In the genomic region with DNA sequence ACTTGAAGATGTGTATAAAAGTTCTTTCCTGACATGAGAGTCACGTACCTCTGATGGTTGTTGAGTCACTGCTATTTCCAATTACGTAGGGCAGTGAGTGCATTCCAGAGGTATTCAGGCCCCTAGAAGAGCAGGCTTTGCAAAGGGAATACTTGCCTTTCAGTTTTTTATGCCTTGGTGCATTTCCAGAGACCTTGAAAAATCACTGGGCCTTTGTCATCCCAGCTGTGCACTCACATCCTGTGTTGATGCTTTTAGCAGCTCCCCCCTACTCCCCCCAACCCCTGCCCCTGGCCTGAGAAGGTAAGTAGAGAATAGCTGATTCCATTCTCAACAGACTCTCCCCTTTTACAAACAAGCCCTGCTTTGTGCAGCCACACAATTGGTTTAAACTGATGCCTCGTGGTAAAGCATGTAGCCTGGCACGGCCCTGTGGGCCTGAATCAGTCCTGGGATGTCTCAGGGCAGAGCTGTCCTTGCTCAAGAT, we compare ENCODE assay signal across 10 cellular contexts.
DNase-seq lines count a peak whose midpoint lies in the region; FAIRE-seq and TF ChIP-seq lines count a peak whose summit lies in the region.
"Had no signal": no experiment of that assay in that cellular context is flagged by ENCODE, and none has a peak within 500 bp of the region (broad histone marks: within the 10 kb centered on the region; RNA-seq: fewer than 3 reads in every experiment).

No MANE protein-coding gene starts in this region.

- peaks cover 62% of the 10 kb centered on the region for H3K4me1 Mint-ChIP-seq in astrocyte (ENCODE audit: low read depth, unreplicated experiment)

- no peaks in the 10 kb centered on the region for H4K20me1 ChIP-seq in astrocyte (ENCODE audit: insufficient read depth, low read length)

- H3K9ac ChIP-seq in astrocyte (ENCODE audit: low read length) (peak overlapping the region; percentile 76), skeletal muscle tissue (ENCODE audit: low read depth in 1 of 3, low read length in 3 of 3) (no peak overlapping the region)

- no peak for TF ChIP-seq POLR2A in tibial nerve (IDR thresholded peaks at IDR 0.05)

- H3K9me3 Mint-ChIP-seq in astrocyte (ENCODE audit: unreplicated experiment) = no peaks in the 10 kb centered on the region

- H3K36me3 Mint-ChIP-seq in astrocyte (ENCODE audit: low read depth, unreplicated experiment) = no peaks in the 10 kb centered on the region

- H3K4me3 Mint-ChIP-seq in astrocyte (ENCODE audit: unreplicated experiment) = no peak overlapping the region

- H3K36me3 ChIP-seq in astrocyte (ENCODE audit: insufficient read depth, low read length) (no peaks in the 10 kb centered on the region), skeletal muscle tissue (ENCODE audit: control insufficient read depth in 3 of 3, insufficient read depth in 3 of 3, low read length in 3 of 3) (peaks cover 0 to 2% (median 0%) of the 10 kb centered on the region in 3 donors), tibial nerve (peaks cover 0 to 13% (median 0%) of the 10 kb centered on the region in 3 donors)
- H3K36me3 ChIP-seq: neutrophil had no signal

- H3K4me3 ChIP-seq in astrocyte (ENCODE audit: insufficient read depth, low read depth, low read length) (no peak overlapping the region), skeletal muscle tissue (ENCODE audit: low read length in 3 of 3) (no peak overlapping the region), tibial nerve (no peak overlapping the region)

- H3K27ac Mint-ChIP-seq in astrocyte (ENCODE audit: unreplicated experiment) = peak overlapping the region; percentile 98

- no peaks in the 10 kb centered on the region for H3K27me3 Mint-ChIP-seq in astrocyte (ENCODE audit: low read depth, unreplicated experiment)

- DNase-seq in HPDE6-E6E7 (ENCODE audit: extremely low spot score) (peak; percentile 78), astrocyte (ENCODE audit: low read depth) (peak; percentile 99), iris pigment epithelial cell (ENCODE audit: low read depth) (peak; percentile 96), tibial nerve (ENCODE audit: low spot score in 2 of 2) (no peak), OCI-M2 (lab: John Stamatoyannopoulos, UW; ENCODE audit: unreplicated experiment) (no peak)
- DNase-seq in effector CD4-positive, alpha-beta T cell = no peak
- DNase-seq in stimulated activated CD4-positive, alpha-beta T cell treated with anti-CD3 and anti-CD28 coated beads, Interleukin-4, amount 100 ng/mL, for 1 hour = no peak
- DNase-seq: NCI-H1417 had no signal

- FAIRE-seq in astrocyte (lab: Jason Lieb, UNC) = peak; percentile 97

- no peaks in the 10 kb centered on the region for H3K27me3 ChIP-seq in astrocyte (ENCODE audit: insufficient read depth, low read length)
- H3K27me3 ChIP-seq in skeletal muscle tissue (ENCODE audit: control insufficient read depth in 3 of 3, insufficient read depth in 3 of 3, low read length in 3 of 3) = no peaks in the 10 kb centered on the region
- no peaks in the 10 kb centered on the region for H3K27me3 ChIP-seq in tibial nerve
- H3K27me3 ChIP-seq: neutrophil had no signal

- 18 to 22% methylated on average over 4 of the region's 4 CpGs for WGBS in tibial nerve, 2 donors

- H2AFZ ChIP-seq in astrocyte (ENCODE audit: low read depth, low read length) = no peak overlapping the region

- peak overlapping the region; percentile 77 for H3K4me2 ChIP-seq in astrocyte (ENCODE audit: low read length)

- TF ChIP-seq EP300 in tibial nerve (IDR thresholded peaks at IDR 0.05) = peak in 1 of 2 donors; percentile 8

- H3K79me2 ChIP-seq in astrocyte (ENCODE audit: insufficient read depth, low read length) = no peaks in the 10 kb centered on the region

- H3K27ac ChIP-seq in astrocyte (ENCODE audit: low read depth, low read length) = peak overlapping the region; percentile 94
- H3K27ac ChIP-seq in skeletal muscle tissue (ENCODE audit: low read depth, low read length) = peak overlapping the region; percentile 57
- peak overlapping the region in 2 of 4 donors; percentile 3 to 53 for H3K27ac ChIP-seq in tibial nerve
- H3K27ac ChIP-seq: neutrophil had no signal

- peaks cover 19% of the 10 kb centered on the region for H3K4me1 ChIP-seq in astrocyte (ENCODE audit: insufficient read depth, low read length)
- H3K4me1 ChIP-seq in skeletal muscle tissue (ENCODE audit: control insufficient read depth in 3 of 3, insufficient read depth in 3 of 3, low read length in 3 of 3) = peaks cover 17 to 38% (median 30%) of the 10 kb centered on the region in 3 donors
- peaks cover 0 to 33% (median 8%) of the 10 kb centered on the region in 4 donors for H3K4me1 ChIP-seq in tibial nerve

- H3K9me3 ChIP-seq in astrocyte (ENCODE audit: insufficient read depth, low read depth, low read length) (no peaks in the 10 kb centered on the region), skeletal muscle tissue (ENCODE audit: control insufficient read depth in 3 of 3, low read length in 3 of 3) (no peaks in the 10 kb centered on the region), tibial nerve (no peaks in the 10 kb centered on the region)
- H3K9me3 ChIP-seq: neutrophil had no signal

- TF ChIP-seq CTCF in astrocyte (IDR thresholded peaks at IDR 0.05; ENCODE audit: insufficient read depth, low read depth, low read length) (no peak), tibial nerve (IDR thresholded peaks at IDR 0.05) (no peak)

Comparison
In these comparisons a context has a peak if more than half of its experiments do, and no peak if none do; other contexts are left out.
1. DNase-seq: peak in HPDE6-E6E7 (single experiment), astrocyte (single experiment) and iris pigment epithelial cell (single experiment); none in effector CD4-positive, alpha-beta T cell (single experiment), stimulated activated CD4-positive, alpha-beta T cell treated with anti-CD3 and anti-CD28 coated beads, Interleukin-4, amount 100 ng/mL, for 1 hour (single experiment), tibial nerve (0 of 2) and OCI-M2 (single experiment).